Comparison of ENCODE assay signal across 14 cellular contexts in genomic region chr16:86585821-86586611, GRCh38. TPM values are rescaled to one million over a fixed set of nuclear protein-coding genes. Genes with fewer than 3 reads are reported as not detected.
A peak's percentile ranks its signal among the peaks of the same experiment; 100 is the strongest.
DNase-seq lines count a peak whose midpoint lies in the region; ATAC-seq and TF ChIP-seq lines count a peak whose summit lies in the region.
"Had no signal": no experiment of that assay in that cellular context is flagged by ENCODE, and none has a peak within 500 bp of the region (broad histone marks: within the 10 kb centered on the region; RNA-seq: fewer than 3 reads in every experiment).

No MANE protein-coding gene starts in this region.

- peak overlapping the region; percentile 44 for H2AFZ ChIP-seq in ACC112 (ENCODE audit: low read length, unreplicated experiment)
- no peak overlapping the region for H2AFZ ChIP-seq in MM.1S (ENCODE audit: low read length)

- H3K9ac ChIP-seq in MM.1S (ENCODE audit: low read length), result no peak overlapping the region

- H3K4me1 Mint-ChIP-seq in CD4-positive, alpha-beta T cell (ENCODE audit: low read depth), result no peaks in the 10 kb centered on the region
- H3K4me1 Mint-ChIP-seq: stimulated activated naive CD8-positive, alpha-beta T cell treated with anti-CD3 and anti-CD28 coated beads, Interleukin-15, amount 100 ng/mL, for 72 hours had no signal

- peaks cover 66% of the 10 kb centered on the region for H3K4me1 ChIP-seq in ACC112 (ENCODE audit: control insufficient read depth, insufficient read depth, low read length, unreplicated experiment)
- no peaks in the 10 kb centered on the region for H3K4me1 ChIP-seq in MM.1S (ENCODE audit: low read length)

- no peaks in the 10 kb centered on the region for H3K9me3 ChIP-seq in MM.1S (replicated peaks; ENCODE audit: insufficient read depth, low read length)
- H3K9me3 ChIP-seq in CD4-positive, alpha-beta T cell (ENCODE audit: control insufficient read depth, low read length), result no peaks in the 10 kb centered on the region

- CTCF ChIA-PET in CD4-positive, alpha-beta T cell (lab: Charles Lee), result no interaction called here

- no peaks in the 10 kb centered on the region for H4K20me1 ChIP-seq in MM.1S (ENCODE audit: insufficient read depth, low read length)

- H3K27me3 ChIP-seq in ACC112 (ENCODE audit: insufficient read depth, low read length) (no peaks in the 10 kb centered on the region), MM.1S (replicated peaks; ENCODE audit: insufficient read depth, low read length) (peaks cover 29% of the 10 kb centered on the region)
- peaks cover 15% of the 10 kb centered on the region for H3K27me3 ChIP-seq in CD4-positive, alpha-beta T cell (ENCODE audit: control insufficient read depth, insufficient read depth, low read length)

- DNase-seq in MM.1S, result no peak
- DNase-seq in dermis blood vessel endothelial cell, result peak; percentile 37
- DNase-seq in myocyte (ENCODE audit: low read depth), result peak; percentile 51
- DNase-seq in CD4-positive, alpha-beta T cell, result no peak
- DNase-seq: endodermal cell; GDM1; stimulated activated naive CD8-positive, alpha-beta T cell treated with anti-CD3 and anti-CD28 coated beads, Interleukin-15, amount 100 ng/mL, for 72 hours had no signal

- TF ChIP-seq CTCF in MM.1S (IDR thresholded peaks at IDR 0.05; ENCODE audit: low read length), result no peak
- TF ChIP-seq CTCF in CD4-positive, alpha-beta T cell (IDR thresholded peaks at IDR 0.05), result no peak

- H3K36me3 Mint-ChIP-seq in CD4-positive, alpha-beta T cell (ENCODE audit: low read depth), result no peaks in the 10 kb centered on the region
- H3K36me3 Mint-ChIP-seq: activated naive CD4-positive, alpha-beta T cell treated with anti-CD3 and anti-CD28 coated beads, Interleukin-2, amount 50 U/mL, for 72 hours had no signal

- peaks cover 44% of the 10 kb centered on the region for H3K27me3 Mint-ChIP-seq in CD4-positive, alpha-beta T cell

- peaks cover 11% of the 10 kb centered on the region for H3K79me2 ChIP-seq in ACC112 (ENCODE audit: control insufficient read depth, insufficient read depth, low read length, unreplicated experiment)
- no peaks in the 10 kb centered on the region for H3K79me2 ChIP-seq in MM.1S (ENCODE audit: low read length)

- no peaks in the 10 kb centered on the region for H3K9me3 Mint-ChIP-seq in CD4-positive, alpha-beta T cell
- H3K9me3 Mint-ChIP-seq: activated naive CD4-positive, alpha-beta T cell treated with anti-CD3 and anti-CD28 coated beads, Interleukin-2, amount 50 U/mL, for 72 hours; endodermal cell; stimulated activated naive CD8-positive, alpha-beta T cell treated with anti-CD3 and anti-CD28 coated beads, Interleukin-15, amount 100 ng/mL, for 72 hours had no signal

- H3K27ac Mint-ChIP-seq in CD4-positive, alpha-beta T cell, result no peak overlapping the region
- H3K27ac Mint-ChIP-seq: activated naive CD4-positive, alpha-beta T cell treated with anti-CD3 and anti-CD28 coated beads, Interleukin-2, amount 50 U/mL, for 72 hours; endodermal cell; stimulated activated naive CD8-positive, alpha-beta T cell treated with anti-CD3 and anti-CD28 coated beads, Interleukin-15, amount 100 ng/mL, for 72 hours had no signal

- no peak for ATAC-seq in CD4-positive, alpha-beta T cell (ENCODE audit: poor library complexity)
- ATAC-seq in HG02970 (IDR thresholded peaks at IDR 0.05; ENCODE audit: low FRiP score, unreplicated experiment), result no peak
- no peak for ATAC-seq in GM21367 (IDR thresholded peaks at IDR 0.05; ENCODE audit: unreplicated experiment)
- no peak for ATAC-seq in GM18498 (IDR thresholded peaks at IDR 0.05; ENCODE audit: unreplicated experiment)
- ATAC-seq: activated naive CD4-positive, alpha-beta T cell treated with anti-CD3 and anti-CD28 coated beads, Interleukin-2, amount 50 U/mL, for 72 hours; HepG2; stimulated activated naive CD8-positive, alpha-beta T cell treated with anti-CD3 and anti-CD28 coated beads, Interleukin-15, amount 100 ng/mL, for 72 hours had no signal

- POLR2A ChIA-PET in CD4-positive, alpha-beta T cell (lab: Charles Lee), result no interaction called here

- H3K4me3 Mint-ChIP-seq in CD4-positive, alpha-beta T cell, result no peak overlapping the region
- H3K4me3 Mint-ChIP-seq: endodermal cell; stimulated activated naive CD8-positive, alpha-beta T cell treated with anti-CD3 and anti-CD28 coated beads, Interleukin-15, amount 100 ng/mL, for 72 hours had no signal

- no peaks in the 10 kb centered on the region for H3K9me2 ChIP-seq in MM.1S (replicated peaks; ENCODE audit: insufficient read depth, low read length)

- H3K27ac ChIP-seq in ACC112 (ENCODE audit: low read depth, low read length), result peak overlapping the region; percentile 96
- no peak overlapping the region for H3K27ac ChIP-seq in MM.1S (ENCODE audit: low read length)
- no peak overlapping the region for H3K27ac ChIP-seq in CD4-positive, alpha-beta T cell (ENCODE audit: low read depth, low read length)

- H3F3A ChIP-seq in MM.1S (ENCODE audit: insufficient read depth, low read length), result no peaks in the 10 kb centered on the region

- H3K4me2 ChIP-seq in MM.1S (ENCODE audit: low read depth, low read length), result peak overlapping the region; percentile 34; the same call in 1 of the 2 replicates

- H3K36me3 ChIP-seq in ACC112 (ENCODE audit: insufficient read depth, low read length) (no peaks in the 10 kb centered on the region; the same call in 1 of the 2 replicates), MM.1S (replicated peaks; ENCODE audit: insufficient read depth, low read length) (no peaks in the 10 kb centered on the region)

- peak overlapping the region; percentile 45; the same call in 1 of the 2 replicates for H3K4me3 ChIP-seq in ACC112 (ENCODE audit: low read depth, low read length)
- no peak overlapping the region; the same call in 1 of the 2 replicates for H3K4me3 ChIP-seq in MM.1S (ENCODE audit: low read length)

- intact Hi-C loops in CD4-positive, alpha-beta T cell (cut with DNase I, micrococcal nuclease), result no loop called here

RNA-seq across cellular contexts. Expression of gene FOXL1, which starts 7.7 kb away (rescaled TPM):
- total RNA-seq in dermis blood vessel endothelial cell (0.68 and 2.2 TPM in 2 replicates), myocyte (0.67 and 1.5 TPM in 2 replicates)
- polyA plus RNA-seq in myocyte (2012), result 0.50 TPM
- total RNA-seq in CD4-positive, alpha-beta T cell, result not detected
- total RNA-seq: activated naive CD4-positive, alpha-beta T cell treated with anti-CD3 and anti-CD28 coated beads, Interleukin-2, amount 50 U/mL, for 72 hours; HepG2 had no signal
- polyA plus RNA-seq: HepG2 had no signal

RNA-seq across cellular contexts. Expression of gene FOXC2, which starts 19.4 kb away (rescaled TPM):
- total RNA-seq in dermis blood vessel endothelial cell, result 2.2 and 8.1 TPM in 2 replicates
- 0.45 and 1.0 TPM in 2 replicates for total RNA-seq in myocyte
- polyA plus RNA-seq in myocyte (2012), result 4.0 TPM
- total RNA-seq in CD4-positive, alpha-beta T cell, result under 1 TPM; 0.11 to 0.19 TPM
- total RNA-seq: activated naive CD4-positive, alpha-beta T cell treated with anti-CD3 and anti-CD28 coated beads, Interleukin-2, amount 50 U/mL, for 72 hours; HepG2 had no signal
- polyA plus RNA-seq: HepG2, neural cell had no signal

RNA-seq across cellular contexts. Expression of gene MTHFSD, which starts 31.0 kb away (rescaled TPM):
- 14.5 and 17.7 TPM in 2 replicates for total RNA-seq in dermis blood vessel endothelial cell
- 13.0 and 17.9 TPM in 2 replicates for total RNA-seq in myocyte
- polyA plus RNA-seq in myocyte (2012), result 14.5 TPM
- total RNA-seq in CD4-positive, alpha-beta T cell, result 1 to 10 TPM; 7.3 to 7.9 TPM

Comparison
In these comparisons a context has a peak if more than half of its experiments do, and no peak if none do; other contexts are left out.
1. DNase-seq: peak in dermis blood vessel endothelial cell (single experiment) and myocyte (single experiment); none in MM.1S (single experiment) and CD4-positive, alpha-beta T cell (0 of 10).